ENCODE assay signal across 18 cellular contexts in the genomic region with DNA sequence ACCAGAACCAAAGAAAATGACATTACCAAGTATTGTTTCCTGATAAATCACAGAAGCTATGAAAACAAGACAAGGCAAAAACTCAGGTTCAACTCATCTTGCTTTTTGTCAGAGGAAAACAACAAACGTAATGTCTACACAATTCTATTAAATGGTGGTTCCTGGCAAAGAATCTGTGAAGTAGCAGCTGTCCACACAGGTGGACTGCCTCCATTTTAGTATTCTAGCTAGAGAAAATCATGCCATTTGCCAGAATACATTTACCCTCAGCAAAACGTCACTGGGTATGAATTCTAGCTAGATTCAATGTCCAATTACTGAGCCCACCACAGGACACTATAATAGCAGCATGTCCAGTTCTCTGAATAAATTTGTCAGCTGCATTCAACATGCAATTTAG.
"Had no signal": no experiment of that assay in that cellular context is flagged by ENCODE, and none has a peak within 500 bp of the region (broad histone marks: within the 10 kb centered on the region; RNA-seq: fewer than 3 reads in every experiment).

No MANE protein-coding gene starts in this region.

- H3K4me1 ChIP-seq: foreskin keratinocyte, pancreas, stomach had no signal

- H3K79me2 ChIP-seq: hepatocyte had no signal

- H3K4me3 ChIP-seq: hepatocyte, pancreas, stomach had no signal

- ATAC-seq: foreskin keratinocyte, pancreas, right cardiac atrium had no signal

- H3K4me2 ChIP-seq: hepatocyte had no signal

- H3K9me3 ChIP-seq: pancreas, stomach had no signal

- H2AFZ ChIP-seq: hepatocyte had no signal

- FAIRE-seq: endothelial cell of umbilical vein, pancreas, small intestine had no signal

- H3K36me3 ChIP-seq: pancreas, stomach had no signal

- H3K27me3 ChIP-seq: foreskin keratinocyte, hepatocyte, pancreas, stomach had no signal

- H3K27ac ChIP-seq: foreskin keratinocyte, hepatocyte, pancreas, stomach had no signal

- DNase-seq: dermis blood vessel endothelial cell; effector CD4-positive, alpha-beta T cell; endodermal cell; erythroblast; foreskin keratinocyte; head of caudate nucleus; mesendoderm; naive B cell; occipital lobe; pancreas; right cardiac atrium; small intestine; stimulated activated CD4-positive, alpha-beta T cell treated with anti-CD3 and anti-CD28 coated beads, Interleukin-12 subunit alpha, Interleukin-12 subunit beta, amount 100 ng/mL, for 4 hours; stimulated activated naive CD4-positive, alpha-beta T cell; stomach; trophoblast cell had no signal
